1 cellular context compared by ENCODE assay signal in the genomic region with DNA sequence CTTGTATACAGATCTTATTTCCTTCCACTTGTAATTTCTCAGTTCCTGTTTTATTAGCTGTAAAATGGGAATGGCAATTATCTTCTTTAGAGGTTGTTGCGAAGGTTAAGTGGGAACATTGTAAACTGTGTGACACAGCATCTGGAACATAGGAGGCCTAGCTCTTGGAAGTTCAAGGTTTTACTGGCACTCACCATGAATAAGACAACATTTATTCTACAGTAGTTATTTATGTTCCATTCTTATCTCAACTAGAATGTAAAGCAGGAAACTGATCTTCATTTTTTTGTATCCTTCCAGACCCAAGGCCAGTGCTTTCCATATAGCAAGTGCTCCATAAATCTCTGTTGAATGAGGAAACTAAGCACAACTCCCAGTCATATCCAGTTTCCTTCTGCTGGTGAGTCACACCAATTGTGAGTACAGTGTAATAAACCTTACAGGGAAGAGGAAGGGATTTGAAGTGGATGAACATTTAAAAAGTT.
A peak's percentile ranks its signal among the peaks of the same experiment; 100 is the strongest.
TF ChIP-seq lines count a peak whose summit lies in the region.

No MANE protein-coding gene starts in this region.

TF ChIP-seq in HepG2, 621 proteins besides CTCF, POLR2A, EP300 and RAD21:
- TF ChIP-seq, protein P1, sequence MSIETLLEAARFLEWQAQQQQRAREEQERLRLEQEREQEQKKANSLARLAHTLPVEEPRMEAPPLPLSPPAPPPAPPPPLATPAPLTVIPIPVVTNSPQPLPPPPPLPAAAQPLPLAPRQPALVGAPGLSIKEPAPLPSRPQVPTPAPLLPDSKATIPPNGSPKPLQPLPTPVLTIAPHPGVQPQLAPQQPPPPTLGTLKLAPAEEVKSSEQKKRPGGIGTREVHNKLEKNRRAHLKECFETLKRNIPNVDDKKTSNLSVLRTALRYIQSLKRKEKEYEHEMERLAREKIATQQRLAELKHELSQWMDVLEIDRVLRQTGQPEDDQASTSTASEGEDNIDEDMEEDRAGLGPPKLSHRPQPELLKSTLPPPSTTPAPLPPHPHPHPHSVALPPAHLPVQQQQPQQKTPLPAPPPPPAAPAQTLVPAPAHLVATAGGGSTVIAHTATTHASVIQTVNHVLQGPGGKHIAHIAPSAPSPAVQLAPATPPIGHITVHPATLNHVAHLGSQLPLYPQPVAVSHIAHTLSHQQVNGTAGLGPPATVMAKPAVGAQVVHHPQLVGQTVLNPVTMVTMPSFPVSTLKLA (IDR thresholded peaks at IDR 0.05), result no peak
- no peak for TF ChIP-seq ZBTB43 (CRISPR knock-in tag; conservative IDR thresholded peaks at IDR 0.05)
- TF ChIP-seq PBX3 (CRISPR knock-in tag; IDR thresholded peaks at IDR 0.05; ENCODE audit: borderline replicate concordance), result no peak
- TF ChIP-seq ZZZ3 (CRISPR knock-in tag; IDR thresholded peaks at IDR 0.05; ENCODE audit: borderline replicate concordance), result no peak
- TF ChIP-seq SOX6 (IDR thresholded peaks at IDR 0.05), result no peak
- TF ChIP-seq SOX6 (CRISPR knock-in tag; IDR thresholded peaks at IDR 0.05), result no peak
- TF ChIP-seq RBFOX2 (IDR thresholded peaks at IDR 0.05; ENCODE audit: low read depth, low read length), result peak; percentile 29; the same call in 1 of the 2 replicates
- TF ChIP-seq, protein P2, sequence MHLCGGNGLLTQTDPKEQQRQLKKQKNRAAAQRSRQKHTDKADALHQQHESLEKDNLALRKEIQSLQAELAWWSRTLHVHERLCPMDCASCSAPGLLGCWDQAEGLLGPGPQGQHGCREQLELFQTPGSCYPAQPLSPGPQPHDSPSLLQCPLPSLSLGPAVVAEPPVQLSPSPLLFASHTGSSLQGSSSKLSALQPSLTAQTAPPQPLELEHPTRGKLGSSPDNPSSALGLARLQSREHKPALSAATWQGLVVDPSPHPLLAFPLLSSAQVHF (CRISPR knock-in tag; IDR thresholded peaks at IDR 0.05), result no peak
- TF ChIP-seq ZNF142 (CRISPR knock-in tag; IDR thresholded peaks at IDR 0.05), result no peak
